Comparison of ENCODE assay signal across 9 cellular contexts in the genomic region with DNA sequence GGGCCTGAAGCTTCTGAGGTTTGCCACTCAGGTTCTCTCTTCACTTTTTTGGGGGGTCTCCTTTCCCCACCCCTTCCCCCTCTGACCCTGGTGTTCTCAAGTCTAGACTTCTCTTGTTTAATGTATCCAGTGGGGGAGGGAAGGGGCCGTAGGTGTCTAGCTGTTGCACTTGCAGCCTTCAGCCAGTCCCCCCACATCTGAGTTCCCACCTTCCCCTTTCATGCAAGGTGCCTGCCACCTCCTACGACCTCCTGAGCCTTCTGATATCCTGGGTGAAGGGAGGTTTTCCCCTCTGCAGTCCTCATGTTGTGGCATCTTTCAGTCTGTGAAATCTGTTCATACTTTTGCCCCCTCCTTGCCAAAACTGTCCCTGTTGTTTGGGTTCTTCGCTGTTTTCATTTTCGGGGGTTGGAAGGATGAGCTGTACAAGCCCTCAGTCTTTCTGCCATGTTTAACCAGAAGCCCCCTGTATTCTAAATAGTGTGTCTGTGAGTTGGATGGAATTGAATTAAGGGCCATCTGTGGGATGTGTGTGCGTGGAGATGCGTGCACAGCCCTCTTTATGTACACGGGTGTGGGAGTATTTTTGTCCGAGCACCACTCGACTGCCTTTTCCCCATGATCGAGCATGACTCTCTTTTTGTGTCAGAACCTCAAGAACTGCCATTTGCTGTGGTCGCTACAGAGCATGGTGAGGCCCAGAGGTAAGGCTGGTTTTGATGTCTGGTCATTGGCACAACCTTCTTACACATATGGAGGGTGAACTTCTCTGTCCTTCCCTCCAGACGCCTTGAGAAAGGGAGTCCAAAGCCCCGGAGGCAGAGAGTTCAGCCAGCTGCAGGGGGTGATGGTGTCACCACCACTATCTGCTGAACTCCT.
DNase-seq lines count a peak whose midpoint lies in the region; ATAC-seq and TF ChIP-seq lines count a peak whose summit lies in the region.
"Had no signal": no experiment of that assay in that cellular context is flagged by ENCODE, and none has a peak within 500 bp of the region (broad histone marks: within the 10 kb centered on the region; RNA-seq: fewer than 3 reads in every experiment).

No MANE protein-coding gene starts in this region.

- ATAC-seq in GM21528 (IDR thresholded peaks at IDR 0.05; ENCODE audit: low FRiP score, unreplicated experiment): no peak
- no peak for ATAC-seq in GM21515 (IDR thresholded peaks at IDR 0.05; ENCODE audit: unreplicated experiment)
- no peak for ATAC-seq in HG03159 (IDR thresholded peaks at IDR 0.05; ENCODE audit: unreplicated experiment)

- no peak overlapping the region for H2AFZ ChIP-seq in parathyroid adenoma

- H3K27me3 Mint-ChIP-seq in dendritic cell treated with granulocyte-macrophage colony-stimulating factor and Interleukin-4, amounts not matched to agents 40 ng/mL and 50 ng/mL, for 4 days: no peaks in the 10 kb centered on the region

- H3K27ac ChIP-seq in HUES48 (ENCODE audit: low read depth, low read length) (peak overlapping the region; percentile 53), parathyroid adenoma (peak overlapping the region; percentile 51)

- peak; percentile 70 for DNase-seq in DMS53 (lab: John Stamatoyannopoulos, UW)
- DNase-seq in DMS79 treated with DMSO at 0.1 percent for 48 hours (lab: John Stamatoyannopoulos, UW): no peak
- DNase-seq: KBM-7 had no signal

- intact Hi-C loops in dendritic cell treated with granulocyte-macrophage colony-stimulating factor and Interleukin-4, amounts not matched to agents 40 ng/mL and 50 ng/mL, for 4 days (cut with micrococcal nuclease): no loop called here

- H3K9me3 Mint-ChIP-seq in dendritic cell treated with granulocyte-macrophage colony-stimulating factor and Interleukin-4, amounts not matched to agents 40 ng/mL and 50 ng/mL, for 4 days: no peaks in the 10 kb centered on the region

- H3K27me3 ChIP-seq in HUES48 (ENCODE audit: control insufficient read depth, insufficient read depth, low read length) (no peaks in the 10 kb centered on the region), parathyroid adenoma (ENCODE audit: control insufficient read depth, insufficient read depth, low read length) (no peaks in the 10 kb centered on the region)

- H3K79me2 ChIP-seq in parathyroid adenoma: peaks cover 44% of the 10 kb centered on the region

- H3K4me2 ChIP-seq in parathyroid adenoma (ENCODE audit: low read length): peak overlapping the region; percentile 6

- peaks cover 71% of the 10 kb centered on the region for H3K4me1 Mint-ChIP-seq in dendritic cell treated with granulocyte-macrophage colony-stimulating factor and Interleukin-4, amounts not matched to agents 40 ng/mL and 50 ng/mL, for 4 days (ENCODE audit: low read depth)

- no peak overlapping the region for H3K4me3 Mint-ChIP-seq in dendritic cell treated with granulocyte-macrophage colony-stimulating factor and Interleukin-4, amounts not matched to agents 40 ng/mL and 50 ng/mL, for 4 days

- TF ChIP-seq CTCF in parathyroid adenoma (IDR thresholded peaks at IDR 0.05): no peak

- peak overlapping the region; percentile 37 for H3K27ac Mint-ChIP-seq in dendritic cell treated with granulocyte-macrophage colony-stimulating factor and Interleukin-4, amounts not matched to agents 40 ng/mL and 50 ng/mL, for 4 days

- H3K4me1 ChIP-seq in HUES48 (ENCODE audit: control insufficient read depth, insufficient read depth, low read length) (peaks cover 56% of the 10 kb centered on the region), parathyroid adenoma (peaks cover 26% of the 10 kb centered on the region)

- peaks cover 65% of the 10 kb centered on the region for H3K36me3 Mint-ChIP-seq in dendritic cell treated with granulocyte-macrophage colony-stimulating factor and Interleukin-4, amounts not matched to agents 40 ng/mL and 50 ng/mL, for 4 days (ENCODE audit: low read depth)

- peaks cover 49% of the 10 kb centered on the region for H3K36me3 ChIP-seq in HUES48 (ENCODE audit: control insufficient read depth, insufficient read depth, low read length)
- H3K36me3 ChIP-seq in parathyroid adenoma (ENCODE audit: control insufficient read depth, insufficient read depth, low read length): no peaks in the 10 kb centered on the region

- H3K4me3 ChIP-seq in HUES48 (ENCODE audit: low read depth, low read length): no peak overlapping the region
- H3K4me3 ChIP-seq in parathyroid adenoma (ENCODE audit: low read depth, low read length): no peak overlapping the region

- H3K9me3 ChIP-seq in HUES48 (ENCODE audit: control insufficient read depth, insufficient read depth, low read length): peaks cover 9% of the 10 kb centered on the region
- no peaks in the 10 kb centered on the region for H3K9me3 ChIP-seq in parathyroid adenoma (ENCODE audit: control insufficient read depth, low read length)

- H3K9ac ChIP-seq in HUES48 (ENCODE audit: low read depth, low read length) (no peak overlapping the region), parathyroid adenoma (no peak overlapping the region)
